8 cellular contexts compared by ENCODE assay signal in the genomic region with DNA sequence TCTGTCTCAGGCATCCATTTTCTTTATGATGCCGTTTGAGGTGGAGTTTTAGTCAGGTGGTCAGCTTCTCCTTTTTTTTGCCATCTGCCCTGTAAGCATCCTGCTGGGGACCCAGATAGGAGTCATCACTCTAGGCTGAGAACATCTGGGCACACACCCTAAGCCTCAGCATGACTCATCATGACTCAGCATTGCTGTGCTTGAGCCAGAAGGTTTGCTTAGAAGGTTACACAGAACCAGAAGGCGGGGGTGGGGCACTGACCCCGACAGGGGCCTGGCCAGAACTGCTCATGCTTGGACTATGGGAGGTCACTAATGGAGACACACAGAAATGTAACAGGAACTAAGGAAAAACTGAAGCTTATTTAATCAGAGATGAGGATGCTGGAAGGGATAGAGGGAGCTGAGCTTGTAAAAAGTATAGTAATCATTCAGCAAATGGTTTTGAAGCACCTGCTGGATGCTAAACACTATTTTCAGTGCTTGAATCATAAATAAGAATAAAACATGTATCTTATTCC. TPM values are rescaled to one million over a fixed set of nuclear protein-coding genes. Genes with fewer than 3 reads are reported as not detected.
DNase-seq lines count a peak whose midpoint lies in the region; ATAC-seq and TF ChIP-seq lines count a peak whose summit lies in the region.

No MANE protein-coding gene starts in this region.

- H3K4me2 ChIP-seq in PC-9 = peak overlapping the region; percentile 34; the same call in 1 of the 2 replicates

- TF ChIP-seq CTCF in PC-9 (conservative IDR thresholded peaks at IDR 0.05) = no peak
- TF ChIP-seq CTCF in epithelial cell of proximal tubule (conservative IDR thresholded peaks at IDR 0.05; ENCODE audit: low read depth, low read length) = no peak
- no peak for TF ChIP-seq CTCF in ovary (IDR thresholded peaks at IDR 0.05)

- TF ChIP-seq POLR2A in ovary (IDR thresholded peaks at IDR 0.05) = no peak

- no TSS peak for BruUV-seq in PC-9 (replicated peaks; lab: Mats Ljungman, UMichigan)

- intact Hi-C loops in PC-9 (cut with micrococcal nuclease; ENCODE audit: unreplicated experiment) = no loop called here
- intact Hi-C loops in ovary (cut with DNase I) = no loop called here

- H3K4me3 ChIP-seq in PC-9 (no peak overlapping the region), epithelial cell of proximal tubule (ENCODE audit: low read depth, low read length) (no peak overlapping the region), ovary (no peak overlapping the region)

- H3K9me2 ChIP-seq in PC-9 (ENCODE audit: insufficient read depth) = no peaks in the 10 kb centered on the region

- 33 to 39% (median 36%) methylated on average over 3 of the region's 3 CpGs for WGBS in ovary, 3 donors

- peak; percentile 90 for ATAC-seq in GM19351 (IDR thresholded peaks at IDR 0.05; ENCODE audit: unreplicated experiment)
- ATAC-seq in HG03108 (IDR thresholded peaks at IDR 0.05; ENCODE audit: unreplicated experiment) = peak; percentile 93

- H2AFZ ChIP-seq in PC-9 = no peak overlapping the region

- H4K20me1 ChIP-seq in PC-9 (ENCODE audit: insufficient read depth) = no peaks in the 10 kb centered on the region

- H3K36me3 ChIP-seq in PC-9 (ENCODE audit: low read depth) (no peaks in the 10 kb centered on the region), ovary (no peaks in the 10 kb centered on the region)

- POLR2A ChIA-PET in PC-9 (lab: Charles Lee; ENCODE audit: unreplicated experiment) = no interaction called here

- CTCF ChIA-PET in PC-9 (lab: Charles Lee) = no interaction called here

- H3F3A ChIP-seq in PC-9 (ENCODE audit: insufficient read depth, low read depth) = 0 out of 2 replicates have a peak, but pooled peaks cover 3% of the 10 kb centered on the region

- no peak for TF ChIP-seq EP300 in ovary (IDR thresholded peaks at IDR 0.05)

- H3K4me1 ChIP-seq in PC-9 (replicated peaks; ENCODE audit: insufficient read depth) = peaks cover 7% of the 10 kb centered on the region
- H3K4me1 ChIP-seq in ovary (ENCODE audit: insufficient read depth) = peaks cover 2% of the 10 kb centered on the region

- H3K9me3 ChIP-seq in PC-9 (ENCODE audit: insufficient read depth, low read depth) (no peaks in the 10 kb centered on the region), ovary (no peaks in the 10 kb centered on the region)

- H3K27me3 ChIP-seq in PC-9 (ENCODE audit: insufficient read depth, low read depth) (no peaks in the 10 kb centered on the region), ovary (no peaks in the 10 kb centered on the region)

- peak; percentile 29 for DNase-seq in NCI-H146 (lab: John Stamatoyannopoulos, UW)
- no peak for DNase-seq in NCI-H146 treated with DMSO at 0.1 percent for 48 hours (lab: John Stamatoyannopoulos, UW; ENCODE audit: unreplicated experiment)
- peak; percentile 71 to 72 for DNase-seq in PC-9
- DNase-seq in epithelial cell of proximal tubule (ENCODE audit: low read depth) = peak; percentile 93
- DNase-seq in ovary = peak; percentile 55 to 81 (median 66)
- DNase-seq in NCI-H1105 (lab: John Stamatoyannopoulos, UW) = no peak

- H3K27ac ChIP-seq in PC-9 (peak overlapping the region; percentile 56), ovary (no peak overlapping the region)

- H3K79me2 ChIP-seq in PC-9 (ENCODE audit: low read depth) = no peaks in the 10 kb centered on the region

RNA-seq across cellular contexts. Expression of gene HBE1, which starts 10.9 kb away (rescaled TPM):
- total RNA-seq in PC-9 (2021) (1.4 and 2.4 TPM in 2 replicates), epithelial cell of proximal tubule (not detected in 2 replicates), ovary (1 to 10 TPM in 1 of 7 donors, under 1 TPM in 2, not detected in 4; 0.61 to 2.2 (median 0.63) TPM)
- polyA plus RNA-seq in ovary = under 1 TPM in 1 of 2 donors, not detected in 1; 0.38 TPM

RNA-seq across cellular contexts. Expression of gene OR51B4, which starts 21.1 kb away (rescaled TPM):
- total RNA-seq in PC-9 (2021) (not detected in 2 replicates), epithelial cell of proximal tubule (not detected in 2 replicates), ovary (under 1 TPM in 4 of 7 donors, not detected in 3; 0.25 to 0.63 (median 0.46) TPM)
- polyA plus RNA-seq in ovary = not detected

RNA-seq across cellular contexts. Expression of gene HBG2, which starts 26.1 kb away (rescaled TPM):
- total RNA-seq in PC-9 (2021) = 0.63 TPM in 1 of 2 replicates, not detected in the other
- total RNA-seq in epithelial cell of proximal tubule = not detected in 2 replicates
- total RNA-seq in ovary = 1 to 10 TPM in 2 of 7 donors, under 1 TPM in 3, not detected in 2; 0.37 to 9.7 (median 0.53) TPM
- under 1 TPM in 1 of 2 donors, not detected in 1; 0.73 TPM for polyA plus RNA-seq in ovary

RNA-seq across cellular contexts. Expression of gene HBG1, which starts 31.0 kb away (rescaled TPM):
- total RNA-seq in PC-9 (2021) (not detected in 2 replicates), epithelial cell of proximal tubule (not detected in 2 replicates), ovary (1 to 10 TPM in 1 of 7 donors, not detected in 6; 3.7 TPM)
- not detected for polyA plus RNA-seq in ovary

RNA-seq across cellular contexts. Expression of gene OR51B2, which starts 43.5 kb away (rescaled TPM):
- total RNA-seq in PC-9 (2021) = not detected in 2 replicates
- not detected in 2 replicates for total RNA-seq in epithelial cell of proximal tubule
- 1 to 10 TPM in 1 of 7 donors, under 1 TPM in 4, not detected in 2; 0.27 to 1.7 (median 0.38) TPM for total RNA-seq in ovary
- not detected for polyA plus RNA-seq in ovary

Comparison
In these comparisons a context has a peak if more than half of its experiments do, and no peak if none do; other contexts are left out.
1. DNase-seq: peak in NCI-H146 (single experiment), PC-9 (2 of 2), epithelial cell of proximal tubule (single experiment) and ovary (5 of 5); none in NCI-H146 treated with DMSO at 0.1 percent for 48 hours (single experiment) and NCI-H1105 (single experiment).